Comparison of ENCODE assay signal across 27 cellular contexts in genomic region chr2:181655519-181655918, GRCh38. TPM values are rescaled to one million over a fixed set of nuclear protein-coding genes. Genes with fewer than 3 reads are reported as not detected.
DNase-seq lines count a peak whose midpoint lies in the region; TF ChIP-seq lines count a peak whose summit lies in the region.
"Had no signal": no experiment of that assay in that cellular context is flagged by ENCODE, and none has a peak within 500 bp of the region (broad histone marks: within the 10 kb centered on the region; RNA-seq: fewer than 3 reads in every experiment).

No MANE protein-coding gene starts in this region.

- H3K36me3 ChIP-seq in HUES48 (ENCODE audit: control insufficient read depth, insufficient read depth, low read length) (no peaks in the 10 kb centered on the region), WERI-Rb-1 (no peaks in the 10 kb centered on the region), fibroblast of lung (ENCODE audit: control insufficient read depth, insufficient read depth, low read length) (no peaks in the 10 kb centered on the region)
- H3K36me3 ChIP-seq: BE2C, ovary, sigmoid colon had no signal

- H3K9ac ChIP-seq in HUES48 (ENCODE audit: low read depth, low read length): no peak overlapping the region
- no peak overlapping the region for H3K9ac ChIP-seq in fibroblast of lung (ENCODE audit: insufficient read depth, low read length)

- DNase-seq in WERI-Rb-1 (no peak), fibroblast of lung (ENCODE audit: low read depth in 2 of 2) (peak; percentile 1 to 26), retina (peak; percentile 26), NCI-H526 treated with DMSO at 0.1 percent for 48 hours (lab: John Stamatoyannopoulos, UW) (no peak), NCI-H2171 (lab: John Stamatoyannopoulos, UW) (no peak), RKO (ENCODE audit: low spot score) (no peak)
- DNase-seq: activated CD4-positive, alpha-beta T cell treated with anti-CD3 and anti-CD28 coated beads for 1 hour; activated naive CD8-positive, alpha-beta T cell treated with anti-CD3 and anti-CD28 coated beads, Interleukin-2, amount 10 ng/mL, durations not matched to agents 7 days and 5 days; BE2C; Caco-2; GF-D8; H7; ovary; sigmoid colon; stimulated activated CD4-positive, alpha-beta T cell treated with anti-CD3 and anti-CD28 coated beads, Interleukin-2, amount 100 ng/mL, for 24 hours; stimulated activated naive CD8-positive, alpha-beta T cell treated with anti-CD3 and anti-CD28 coated beads, Interleukin-15, Interleukin-2, amounts not matched to agents 100 U/mL and 50 U/mL, for 24 hours; T1000; trophoblast cell had no signal

- TF ChIP-seq CTCF in WERI-Rb-1 (IDR thresholded peaks at IDR 0.05; ENCODE audit: low read depth, low read length) (no peak), fibroblast of lung (conservative IDR thresholded peaks at IDR 0.05 in 1 of 2, IDR thresholded peaks at IDR 0.05 in 1 of 2; ENCODE audit: low read depth in 1 of 2, low read length in 2 of 2) (no peak)

- H3K4me3 ChIP-seq in HUES48 (ENCODE audit: low read depth, low read length): peak overlapping the region; percentile 72
- peak overlapping the region; percentile 69 for H3K4me3 ChIP-seq in WERI-Rb-1 (ENCODE audit: low read depth, low read length)
- peak overlapping the region in 2 of 4 experiments; percentile 30 to 61 for H3K4me3 ChIP-seq in fibroblast of lung (replicated peaks in 1 of 4; ENCODE audit: control extremely low read depth in 1 of 4, insufficient read depth in 1 of 4, low read depth in 3 of 4, low read length in 4 of 4)
- H3K4me3 ChIP-seq: ovary had no signal

- H3K27ac ChIP-seq in HUES48 (ENCODE audit: low read depth, low read length) (no peak overlapping the region), WERI-Rb-1 (peak overlapping the region; percentile 97), fibroblast of lung (ENCODE audit: insufficient read depth, low read length) (no peak overlapping the region)
- H3K27ac ChIP-seq: ovary, RWPE1, sigmoid colon had no signal

- H3K27me3 ChIP-seq in HUES48 (ENCODE audit: control insufficient read depth, insufficient read depth, low read length) (peaks cover 85% of the 10 kb centered on the region), WERI-Rb-1 (ENCODE audit: insufficient read depth, low read depth, severe bottlenecking) (no peaks in the 10 kb centered on the region), fibroblast of lung (ENCODE audit: control insufficient read depth, insufficient read depth, low read length) (peaks cover 14% of the 10 kb centered on the region)
- H3K27me3 ChIP-seq: ovary had no signal

- peaks cover 28% of the 10 kb centered on the region for H3K4me1 ChIP-seq in HUES48 (ENCODE audit: control insufficient read depth, insufficient read depth, low read length)
- H3K4me1 ChIP-seq in fibroblast of lung (ENCODE audit: control insufficient read depth, extremely low read depth, insufficient read depth, low read length): no peaks in the 10 kb centered on the region
- H3K4me1 ChIP-seq: BE2C had no signal

- no peaks in the 10 kb centered on the region for H4K20me1 ChIP-seq in fibroblast of lung (ENCODE audit: control insufficient read depth, extremely low read depth, insufficient read depth, low read length)

- H3K4me2 ChIP-seq in fibroblast of lung (ENCODE audit: extremely low read depth, insufficient read depth, low read length): peak overlapping the region; percentile 60

- no peaks in the 10 kb centered on the region for H3K79me2 ChIP-seq in fibroblast of lung (ENCODE audit: control insufficient read depth, insufficient read depth, low read length)

- H3K9me3 ChIP-seq in HUES48 (ENCODE audit: control insufficient read depth, insufficient read depth, low read length) (no peaks in the 10 kb centered on the region), WERI-Rb-1 (ENCODE audit: severe bottlenecking) (no peaks in the 10 kb centered on the region), fibroblast of lung (ENCODE audit: control insufficient read depth, insufficient read depth, low read depth, low read length) (no peaks in the 10 kb centered on the region)
- H3K9me3 ChIP-seq: BE2C, Caco-2, ovary, sigmoid colon had no signal

- H2AFZ ChIP-seq in fibroblast of lung (ENCODE audit: low read length): no peak overlapping the region

RNA-seq across cellular contexts. Expression of gene CERKL, which starts 1.4 kb away (rescaled TPM):
- total RNA-seq in fibroblast of lung: 0.17 TPM in 1 of 2 replicates, not detected in the other
- polyA plus RNA-seq in fibroblast of lung: 0.03 TPM in 1 of 2 replicates, not detected in the other
- polyA plus RNA-seq in fibroblast of lung (2012): 6.0 and 9.1 TPM in 2 replicates
- not detected in 2 replicates for polyA minus RNA-seq in fibroblast of lung (ENCODE audit: low replicate concordance)
- total RNA-seq: activated CD8-positive, alpha-beta memory T cell treated with anti-CD3 and anti-CD28 coated beads for 36 hours; activated naive CD8-positive, alpha-beta T cell treated with anti-CD3 and anti-CD28 coated beads, Interleukin-2, amount 10 ng/mL, durations not matched to agents 7 days and 5 days; Caco-2; glomerular endothelial cell; HepG2; lower leg skin; sigmoid colon had no signal
- polyA plus RNA-seq: HepG2 had no signal

RNA-seq across cellular contexts. Expression of gene NEUROD1, which starts 24.8 kb away (rescaled TPM):
- total RNA-seq in fibroblast of lung: not detected in 2 replicates
- polyA plus RNA-seq in fibroblast of lung: not detected in 2 replicates
- not detected in 2 replicates for polyA plus RNA-seq in fibroblast of lung (2012)
- not detected in 2 replicates for polyA minus RNA-seq in fibroblast of lung (ENCODE audit: low replicate concordance)
- total RNA-seq: activated CD8-positive, alpha-beta memory T cell treated with anti-CD3 and anti-CD28 coated beads for 36 hours; activated naive CD8-positive, alpha-beta T cell treated with anti-CD3 and anti-CD28 coated beads, Interleukin-2, amount 10 ng/mL, durations not matched to agents 7 days and 5 days; Caco-2; glomerular endothelial cell; GM12878; H7; HepG2; lower leg skin; M059J; ovary; sigmoid colon had no signal
- polyA plus RNA-seq: esophagus, GM12878, HepG2, ovary had no signal

Comparison
In these comparisons a context has a peak if more than half of its experiments do, and no peak if none do; other contexts are left out.
1. DNase-seq: peak in fibroblast of lung (2 of 2) and retina (single experiment); none in WERI-Rb-1 (single experiment), NCI-H526 treated with DMSO at 0.1 percent for 48 hours (single experiment), NCI-H2171 (single experiment) and RKO (single experiment).